Comparison of ENCODE assay signal across 8 cellular contexts in genomic region chr9:38621434-38622082, GRCh38. TPM values are rescaled to one million over a fixed set of nuclear protein-coding genes. Genes with fewer than 3 reads are reported as not detected.
DNase-seq lines count a peak whose midpoint lies in the region; ATAC-seq and TF ChIP-seq lines count a peak whose summit lies in the region.

No MANE protein-coding gene starts in this region.

- in situ Hi-C loops in astrocyte of the cerebellum (cut with HindIII; ENCODE audit: low sequenced_read_pairs) = no loop called here

- intact Hi-C loops in left colon (cut with DNase I, micrococcal nuclease) = loop anchor here in 1 of 2 donors (5.0 kb wide), 1 partner anchor 51 kb away; no protein-coding TSS in a partner anchor

- POLR2A ChIA-PET in HEK293T (lab: Yijun Ruan, JAX) = no interaction called here

- ATAC-seq in HG02763 (IDR thresholded peaks at IDR 0.05; ENCODE audit: unreplicated experiment) (peak; percentile 24), left colon (peak; percentile 41)

- peak overlapping the region; percentile 55 for H3K4me3 ChIP-seq in astrocyte of the cerebellum (ENCODE audit: low read depth, low read length)

- DNase-seq in Daoy (ENCODE audit: low read depth) (peak; percentile 51), SK-N-DZ (ENCODE audit: low spot score) (peak; percentile 62), astrocyte of the cerebellum (ENCODE audit: low read depth) (no peak), left colon (peak; percentile 29 to 45), OCI-M2 (lab: John Stamatoyannopoulos, UW; ENCODE audit: unreplicated experiment) (no peak), HEK293T (ENCODE audit: extremely low spot score) (no peak)
- peak; percentile 38 to 42 for DNase-seq in stimulated activated CD4-positive, alpha-beta T cell treated with anti-CD3 and anti-CD28 coated beads, Interleukin-4, amount 100 ng/mL, for 48 hours (ENCODE audit: low read depth in 2 of 2)

- TF ChIP-seq CTCF in astrocyte of the cerebellum (IDR thresholded peaks at IDR 0.05; ENCODE audit: low read depth, low read length, missing control alignments) = no peak

- CTCF ChIA-PET in HEK293T (lab: Yijun Ruan, JAX) = no interaction called here

TF ChIP-seq in HEK293T, 16 proteins besides CTCF, POLR2A, EP300 and RAD21:
- TF ChIP-seq FOXK2 (IDR thresholded peaks at IDR 0.05) = no peak
- no peak for TF ChIP-seq FOXM1 (IDR thresholded peaks at IDR 0.05; ENCODE audit: borderline replicate concordance)
- TF ChIP-seq CTBP1 (IDR thresholded peaks at IDR 0.05; ENCODE audit: borderline replicate concordance) = no peak
- TF ChIP-seq BHLHE40 (IDR thresholded peaks at IDR 0.05; ENCODE audit: borderline replicate concordance) = no peak
- no peak for TF ChIP-seq ZNF384 (IDR thresholded peaks at IDR 0.05)
- TF ChIP-seq SP1 (IDR thresholded peaks at IDR 0.05) = no peak
- TF ChIP-seq SUZ12 (IDR thresholded peaks at IDR 0.05) = no peak
- no peak for TF ChIP-seq ELF4 (IDR thresholded peaks at IDR 0.05)
- TF ChIP-seq LEF1 (IDR thresholded peaks at IDR 0.05; ENCODE audit: borderline replicate concordance) = no peak
- no peak for TF ChIP-seq PKNOX1 (IDR thresholded peaks at IDR 0.05)
- TF ChIP-seq TARDBP (IDR thresholded peaks at IDR 0.05) = no peak
- no peak for TF ChIP-seq L3MBTL2 (conservative IDR thresholded peaks at IDR 0.05)
- no peak for TF ChIP-seq FOXA1 (IDR thresholded peaks at IDR 0.05)
- no peak for TF ChIP-seq HDGF (IDR thresholded peaks at IDR 0.05; ENCODE audit: borderline replicate concordance)
- TF ChIP-seq ARNT (IDR thresholded peaks at IDR 0.05) = no peak
- no peak for TF ChIP-seq NFRKB (IDR thresholded peaks at IDR 0.05)

RNA-seq across cellular contexts. Expression of gene ANKRD18A, which starts 1.2 kb away (rescaled TPM):
- 1.1 and 1.5 TPM in 2 replicates for total RNA-seq in Daoy (2014; rRNA removed; shearing (Covaris generic))
- polyA plus RNA-seq in SK-N-DZ (2014; cell fraction: cytosol; rRNA removed) = 2.6 and 2.7 TPM in 2 replicates
- 3.4 and 50.1 TPM in 2 replicates for polyA plus RNA-seq in SK-N-DZ (2014; cell fraction: nucleus; rRNA removed)
- total RNA-seq in left colon = 10 to 100 TPM; 12.2 to 12.3 TPM

Comparison
In these comparisons a context has a peak if more than half of its experiments do, and no peak if none do; other contexts are left out.
1. DNase-seq: peak in Daoy (single experiment), SK-N-DZ (single experiment), left colon (2 of 2) and stimulated activated CD4-positive, alpha-beta T cell treated with anti-CD3 and anti-CD28 coated beads, Interleukin-4, amount 100 ng/mL, for 48 hours (2 of 2); none in astrocyte of the cerebellum (single experiment), OCI-M2 (single experiment) and HEK293T (single experiment).